In genomic region chr5:6713274-6714181, GRCh38 we compare ENCODE assay signal across 8 cellular contexts. TPM values are rescaled to one million over a fixed set of nuclear protein-coding genes. Genes with fewer than 3 reads are reported as not detected.
DNase-seq lines count a peak whose midpoint lies in the region; ATAC-seq and TF ChIP-seq lines count a peak whose summit lies in the region.

TSS of gene TENT4A (plus strand) at chr5:6713432. CDS start at chr5:6713984, 552 bp downstream.

- H3K4me3 ChIP-seq in BJ (ENCODE audit: low read depth, low read length) (peak within 1 kb of the TSS; percentile 70), neutrophil (ENCODE audit: low read depth in 1 of 2, low read length in 1 of 2) (peak within 1 kb of the TSS; percentile 71 to 100)

- DNase-seq in BJ (ENCODE audit: low read depth) (no peak), germinal center (ENCODE audit: low spot score) (peak; percentile 98), Kasumi-1 (lab: John Stamatoyannopoulos, UW) (no peak), NCI-H1092 (lab: John Stamatoyannopoulos, UW) (no peak)
- DNase-seq in activated T-cell treated with anti-CD3 and anti-CD28 coated beads, Interleukin-2, amount 50 U/mL, for 72 hours = peak in 1 of 2 donors; percentile 45

- CTCF ChIA-PET in BJ (lab: Yijun Ruan, JAX) = no interaction called here

- no peaks in the 10 kb centered on the region for H3K9me3 ChIP-seq in neutrophil

- ATAC-seq in GM19025 (IDR thresholded peaks at IDR 0.05; ENCODE audit: low read depth, unreplicated experiment) (peak; percentile 17), HG03571 (IDR thresholded peaks at IDR 0.05; ENCODE audit: unreplicated experiment) (peak; percentile 17)
- ATAC-seq in activated T-cell treated with anti-CD3 and anti-CD28 coated beads, Interleukin-2, amount 50 U/mL, for 72 hours (replicated peaks in 1 of 2) = peak; percentile 3 to 4

- H3K9me3 Mint-ChIP-seq in activated T-cell treated with anti-CD3 and anti-CD28 coated beads, Interleukin-2, amount 50 U/mL, for 72 hours = no peaks in the 10 kb centered on the region

- peaks cover 44% of the 10 kb centered on the region for H3K4me1 Mint-ChIP-seq in activated T-cell treated with anti-CD3 and anti-CD28 coated beads, Interleukin-2, amount 50 U/mL, for 72 hours (ENCODE audit: low read depth)

- H3K36me3 Mint-ChIP-seq in activated T-cell treated with anti-CD3 and anti-CD28 coated beads, Interleukin-2, amount 50 U/mL, for 72 hours (ENCODE audit: insufficient read depth in 2 of 2) = peaks cover 0 to 12% of the 10 kb centered on the region in 2 donors

- H3K27me3 ChIP-seq in BJ (ENCODE audit: control insufficient read depth, insufficient read depth, low read length) = no peaks in the 10 kb centered on the region
- H3K27me3 ChIP-seq in neutrophil = peaks cover 39% of the 10 kb centered on the region

- H3K36me3 ChIP-seq in BJ (ENCODE audit: control insufficient read depth, insufficient read depth, low read length) (no peaks in the 10 kb centered on the region; the same call in 1 of the 2 replicates), neutrophil (no peaks in the 10 kb centered on the region)

- H3K27me3 Mint-ChIP-seq in activated T-cell treated with anti-CD3 and anti-CD28 coated beads, Interleukin-2, amount 50 U/mL, for 72 hours (ENCODE audit: low read depth) = peaks cover 13% of the 10 kb centered on the region

- peak within 1 kb of the TSS; percentile 89 to 93 for H3K4me3 Mint-ChIP-seq in activated T-cell treated with anti-CD3 and anti-CD28 coated beads, Interleukin-2, amount 50 U/mL, for 72 hours

- no peak for TF ChIP-seq CTCF in BJ (IDR thresholded peaks at IDR 0.05; ENCODE audit: insufficient read depth, low read depth, low read length)
- TF ChIP-seq CTCF in neutrophil (IDR thresholded peaks at IDR 0.05) = no peak

- POLR2A ChIA-PET in BJ (lab: Charles Lee) = no interaction called here

- peaks cover 37 to 40% of the 10 kb centered on the region in 2 experiments for H3K4me1 ChIP-seq in neutrophil (ENCODE audit: control insufficient read depth in 1 of 2, insufficient read depth in 1 of 2, low read depth in 1 of 2, low read length in 1 of 2)

- H3K27ac Mint-ChIP-seq in activated T-cell treated with anti-CD3 and anti-CD28 coated beads, Interleukin-2, amount 50 U/mL, for 72 hours = peak within 1 kb of the TSS; percentile 94

- H3K27ac ChIP-seq in neutrophil = peak within 1 kb of the TSS; percentile 96

RNA-seq across cellular contexts. Expression of gene TENT4A, which starts in this region (rescaled TPM):
- polyA plus RNA-seq in BJ (2011; rRNA removed) = 4.0 and 4.1 TPM in 2 replicates
- polyA minus RNA-seq in BJ (2011; rRNA and poly(A)+ RNA removed) = 7.3 and 14.4 TPM in 2 replicates
- total RNA-seq in activated T-cell treated with anti-CD3 and anti-CD28 coated beads, Interleukin-2, amount 50 U/mL, for 72 hours = 10 to 100 TPM; 45.0 to 49.8 TPM
